ENCODE assay signal across 19 cellular contexts in the genomic region with DNA sequence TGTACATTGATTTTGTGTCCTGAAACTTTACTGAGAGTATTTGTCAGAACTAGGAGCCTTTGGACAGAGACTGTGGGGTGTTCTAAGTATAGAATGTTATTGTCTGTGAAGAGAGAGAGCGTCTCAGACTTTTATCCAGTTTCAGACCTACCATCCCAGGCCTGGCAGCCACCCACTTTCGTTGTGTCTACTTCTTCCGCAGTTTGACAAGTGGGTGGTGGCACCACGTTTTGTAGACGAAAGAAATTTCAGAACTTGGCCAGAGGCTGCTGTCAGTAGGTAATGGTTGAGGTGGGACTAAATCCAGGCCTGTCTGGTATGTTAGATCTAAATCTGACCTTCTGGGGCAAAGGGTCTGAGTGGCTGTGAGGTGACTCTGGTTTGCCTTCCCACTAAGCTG. TPM values are rescaled to one million over a fixed set of nuclear protein-coding genes. Genes with fewer than 3 reads are reported as not detected.
DNase-seq lines count a peak whose midpoint lies in the region; ATAC-seq and TF ChIP-seq lines count a peak whose summit lies in the region.
"Had no signal": no experiment of that assay in that cellular context is flagged by ENCODE, and none has a peak within 500 bp of the region (broad histone marks: within the 10 kb centered on the region; RNA-seq: fewer than 3 reads in every experiment).

No MANE protein-coding gene starts in this region.

- H3K4me1 ChIP-seq in GM23338 (ENCODE audit: insufficient read depth), result peaks cover 15% of the 10 kb centered on the region
- peaks cover 54% of the 10 kb centered on the region for H3K4me1 ChIP-seq in rectal smooth muscle tissue (ENCODE audit: control insufficient read depth, insufficient read depth, low read length)
- H3K4me1 ChIP-seq in MM.1S (ENCODE audit: low read length), result peaks cover 41% of the 10 kb centered on the region

- no peaks in the 10 kb centered on the region for H3K9me3 ChIP-seq in MM.1S (replicated peaks; ENCODE audit: insufficient read depth, low read length)
- H3K9me3 ChIP-seq: SJCRH30 had no signal

- H3K4me3 ChIP-seq in GM23338 (no peak overlapping the region), rectal smooth muscle tissue (ENCODE audit: low read length) (no peak overlapping the region), MM.1S (ENCODE audit: low read length) (no peak overlapping the region)
- H3K4me3 ChIP-seq: coronary artery, SJCRH30 had no signal

- H3K9me3 Mint-ChIP-seq in GM23338, result peaks cover 19% of the 10 kb centered on the region
- H3K9me3 Mint-ChIP-seq in activated T-helper 17 cell treated with anti-CD3 and anti-CD28 coated beads, Interleukin-2, amount 50 U/mL, for 72 hours, result peaks cover 4% of the 10 kb centered on the region

- H3K27me3 ChIP-seq in GM23338 (ENCODE audit: insufficient read depth) (no peaks in the 10 kb centered on the region), rectal smooth muscle tissue (ENCODE audit: control insufficient read depth, insufficient read depth, low read length) (no peaks in the 10 kb centered on the region), MM.1S (replicated peaks; ENCODE audit: insufficient read depth, low read length) (no peaks in the 10 kb centered on the region)
- H3K27me3 ChIP-seq: SJCRH30 had no signal

- H3K9me2 ChIP-seq in GM23338 (ENCODE audit: insufficient read depth) (no peaks in the 10 kb centered on the region), MM.1S (replicated peaks; ENCODE audit: insufficient read depth, low read length) (no peaks in the 10 kb centered on the region)

- no peak overlapping the region for H2AFZ ChIP-seq in GM23338
- no peak overlapping the region for H2AFZ ChIP-seq in MM.1S (ENCODE audit: low read length)

- no peak for ATAC-seq in GM23338
- ATAC-seq in activated T-helper 17 cell treated with anti-CD3 and anti-CD28 coated beads, Interleukin-2, amount 50 U/mL, for 72 hours (replicated peaks), result peak; percentile 34
- peak; percentile 30 to 70 for ATAC-seq in left cardiac atrium
- ATAC-seq in HG03342 (IDR thresholded peaks at IDR 0.05; ENCODE audit: unreplicated experiment), result no peak
- ATAC-seq in GM19395 (IDR thresholded peaks at IDR 0.05; ENCODE audit: unreplicated experiment), result no peak
- ATAC-seq: CD8-positive, alpha-beta T cell; HCT116; HepG2 had no signal

- H3K36me3 ChIP-seq in GM23338 (ENCODE audit: insufficient read depth) (no peaks in the 10 kb centered on the region), rectal smooth muscle tissue (ENCODE audit: control insufficient read depth, insufficient read depth, low read length) (no peaks in the 10 kb centered on the region), MM.1S (replicated peaks; ENCODE audit: insufficient read depth, low read length) (no peaks in the 10 kb centered on the region)
- H3K36me3 ChIP-seq: SJCRH30 had no signal

- H4K20me1 ChIP-seq in GM23338 (replicated peaks; ENCODE audit: insufficient read depth) (no peaks in the 10 kb centered on the region; the same call in 1 of the 2 replicates), MM.1S (ENCODE audit: insufficient read depth, low read length) (0 out of 2 replicates have a peak, but pooled peaks cover 3% of the 10 kb centered on the region)

- H3K36me3 Mint-ChIP-seq in GM23338 (ENCODE audit: low read depth), result peaks cover 18% of the 10 kb centered on the region
- no peaks in the 10 kb centered on the region for H3K36me3 Mint-ChIP-seq in activated T-helper 17 cell treated with anti-CD3 and anti-CD28 coated beads, Interleukin-2, amount 50 U/mL, for 72 hours (ENCODE audit: low read depth)
- H3K36me3 Mint-ChIP-seq: CD8-positive, alpha-beta T cell had no signal

- H3K9ac ChIP-seq in rectal smooth muscle tissue (ENCODE audit: low read length), result no peak overlapping the region
- H3K9ac ChIP-seq in MM.1S (ENCODE audit: low read length), result no peak overlapping the region

- H3F3A ChIP-seq in GM23338 (replicated peaks; ENCODE audit: low read depth) (no peaks in the 10 kb centered on the region), MM.1S (ENCODE audit: insufficient read depth, low read length) (peaks cover 14% of the 10 kb centered on the region; the same call in 1 of the 2 replicates)

- intact Hi-C loops in left cardiac atrium (cut with DNase I), result no loop called here

- H3K27ac ChIP-seq in GM23338 (ENCODE audit: low read depth) (0 out of 2 replicates have a peak overlapping the region, but pooled peaks have one; percentile 64), rectal smooth muscle tissue (ENCODE audit: low read depth, low read length) (peak overlapping the region; percentile 40), MM.1S (ENCODE audit: low read length) (no peak overlapping the region)
- H3K27ac ChIP-seq: SJCRH30 had no signal

- no peak overlapping the region for H3K27ac Mint-ChIP-seq in GM23338
- peak overlapping the region; percentile 53 for H3K27ac Mint-ChIP-seq in activated T-helper 17 cell treated with anti-CD3 and anti-CD28 coated beads, Interleukin-2, amount 50 U/mL, for 72 hours
- H3K27ac Mint-ChIP-seq: CD8-positive, alpha-beta T cell; T-helper 2 cell treated with Interferon-gamma antibody and Interleukin-4, amounts not matched to agents 5 μg/mL and 100 μg/mL, for 36 hours had no signal

- peaks cover 78% of the 10 kb centered on the region for H3K79me2 ChIP-seq in GM23338 (replicated peaks; ENCODE audit: insufficient read depth)
- peaks cover 95% of the 10 kb centered on the region for H3K79me2 ChIP-seq in MM.1S (ENCODE audit: low read length)

- DNase-seq in GM23338 (ENCODE audit: low spot score), result no peak
- DNase-seq in left cardiac atrium, result peak; percentile 30
- DNase-seq in MM.1S, result no peak
- no peak for DNase-seq in effector CD4-positive, alpha-beta T cell
- DNase-seq: activated effector memory CD4-positive, alpha-beta T cell treated with anti-CD3 and anti-CD28 coated beads, Interleukin-2, amount 50 U/mL, for 16 hours; aorta; CD8-positive, alpha-beta T cell; MV-4-11; NCI-H1930; NCI-H510A; SJCRH30 had no signal

- no peak overlapping the region for H3K4me3 Mint-ChIP-seq in GM23338
- peak overlapping the region; percentile 29 for H3K4me3 Mint-ChIP-seq in activated T-helper 17 cell treated with anti-CD3 and anti-CD28 coated beads, Interleukin-2, amount 50 U/mL, for 72 hours
- H3K4me3 Mint-ChIP-seq: CD8-positive, alpha-beta T cell; T-helper 2 cell treated with Interferon-gamma antibody and Interleukin-4, amounts not matched to agents 5 μg/mL and 100 μg/mL, for 36 hours had no signal

- TF ChIP-seq CTCF in GM23338 (conservative IDR thresholded peaks at IDR 0.05; ENCODE audit: low read depth in 2 of 2) (no peak), MM.1S (IDR thresholded peaks at IDR 0.05; ENCODE audit: low read length) (no peak)

- no peak overlapping the region for H3K4me2 ChIP-seq in GM23338
- H3K4me2 ChIP-seq in MM.1S (ENCODE audit: low read depth, low read length), result no peak overlapping the region

- peaks cover 4% of the 10 kb centered on the region for H3K27me3 Mint-ChIP-seq in GM23338 (ENCODE audit: insufficient read depth, low read depth, poor library complexity)
- H3K27me3 Mint-ChIP-seq in activated T-helper 17 cell treated with anti-CD3 and anti-CD28 coated beads, Interleukin-2, amount 50 U/mL, for 72 hours, result no peaks in the 10 kb centered on the region

- peaks cover 17% of the 10 kb centered on the region for H3K4me1 Mint-ChIP-seq in GM23338
- H3K4me1 Mint-ChIP-seq in activated T-helper 17 cell treated with anti-CD3 and anti-CD28 coated beads, Interleukin-2, amount 50 U/mL, for 72 hours, result peaks cover 43% of the 10 kb centered on the region

TF ChIP-seq in GM23338, 12 proteins besides CTCF, POLR2A, EP300 and RAD21:
- no peak for TF ChIP-seq JUNB (IDR thresholded peaks at IDR 0.05; ENCODE audit: unreplicated experiment)
- TF ChIP-seq, protein P1, sequence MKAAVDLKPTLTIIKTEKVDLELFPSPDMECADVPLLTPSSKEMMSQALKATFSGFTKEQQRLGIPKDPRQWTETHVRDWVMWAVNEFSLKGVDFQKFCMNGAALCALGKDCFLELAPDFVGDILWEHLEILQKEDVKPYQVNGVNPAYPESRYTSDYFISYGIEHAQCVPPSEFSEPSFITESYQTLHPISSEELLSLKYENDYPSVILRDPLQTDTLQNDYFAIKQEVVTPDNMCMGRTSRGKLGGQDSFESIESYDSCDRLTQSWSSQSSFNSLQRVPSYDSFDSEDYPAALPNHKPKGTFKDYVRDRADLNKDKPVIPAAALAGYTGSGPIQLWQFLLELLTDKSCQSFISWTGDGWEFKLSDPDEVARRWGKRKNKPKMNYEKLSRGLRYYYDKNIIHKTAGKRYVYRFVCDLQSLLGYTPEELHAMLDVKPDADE (IDR thresholded peaks at IDR 0.05), result no peak
- TF ChIP-seq STAT1 (IDR thresholded peaks at IDR 0.05; ENCODE audit: unreplicated experiment), result no peak
- no peak for TF ChIP-seq POLR2AphosphoS5 (IDR thresholded peaks at IDR 0.05; ENCODE audit: low read depth)
- no peak for TF ChIP-seq CREB1 (CRISPR knock-in tag; IDR thresholded peaks at IDR 0.05; ENCODE audit: low read depth)

RNA-seq across cellular contexts. Expression of a gene that starts 13.4 kb away (rescaled TPM):
- 47.4 and 50.1 TPM in 2 replicates for total RNA-seq in GM23338 (2014; rRNA removed; shearing (Covaris generic))
- polyA plus RNA-seq in GM23338 (2016; fragmentation: Nextera tagmentation; extraction: Ambion mirVana), result 12.2 and 13.4 TPM in 2 replicates
- total RNA-seq in activated T-helper 17 cell treated with anti-CD3 and anti-CD28 coated beads, Interleukin-2, amount 50 U/mL, for 72 hours, result 10 to 100 TPM; 17.4 to 23.8 TPM
- total RNA-seq in left cardiac atrium, result 100 to 1,000 TPM; 197 to 211 TPM

Comparison
In these comparisons a context has a peak if more than half of its experiments do, and no peak if none do; other contexts are left out.
1. ATAC-seq: peak in activated T-helper 17 cell treated with anti-CD3 and anti-CD28 coated beads, Interleukin-2, amount 50 U/mL, for 72 hours (single experiment) and left cardiac atrium (2 of 2); none in GM23338 (single experiment), HG03342 (single experiment) and GM19395 (single experiment).